ENCODE assay signal across 9 cellular contexts in genomic region chr22:21550008-21550661, GRCh38. TPM values are rescaled to one million over a fixed set of nuclear protein-coding genes. Genes with fewer than 3 reads are reported as not detected.
DNase-seq lines count a peak whose midpoint lies in the region; ATAC-seq, FAIRE-seq and TF ChIP-seq lines count a peak whose summit lies in the region.
"Not testable (repeated sequence)": the region's sequence is repeated elsewhere in the genome, so short reads cannot be mapped to it uniquely, and the experiment has no call there.
"Had no signal": no experiment of that assay in that cellular context is flagged by ENCODE, and none has a peak within 500 bp of the region (broad histone marks: within the 10 kb centered on the region; RNA-seq: fewer than 3 reads in every experiment).

No MANE protein-coding gene starts in this region.

- H2AFZ ChIP-seq in K562 (ENCODE audit: low read depth, low read length); HepG2 (ENCODE audit: low read length): not testable (repeated sequence)

- not testable (repeated sequence) for DNase-seq in CD8-positive, alpha-beta T cell; K562 (ENCODE audit: extremely low read depth in 1 of 4, low spot score in 3 of 4); HepG2 (ENCODE audit: low spot score)

- WGBS in K562 (ENCODE audit: insufficient coverage, low coverage, missing lambda C conversion rate), result no CpG with 5 or more reads among the region's 60 CpGs
- no CpG with 5 or more reads among the region's 60 CpGs for WGBS in HepG2 (ENCODE audit: low lambda C conversion rate)

- H3K4me2 ChIP-seq in K562 (ENCODE audit: insufficient read depth, low read length); HepG2 (ENCODE audit: low read depth, low read length): not testable (repeated sequence)

- TF ChIP-seq CTCF in CD8-positive, alpha-beta T cell (IDR thresholded peaks at IDR 0.05); K562 (IDR thresholded peaks at IDR 0.05 in 2 of 3, conservative IDR thresholded peaks at IDR 0.05 in 1 of 3; ENCODE audit: insufficient read depth in 2 of 3, low read depth in 1 of 3, low read length in 3 of 3); HepG2 (CRISPR knock-in tag; IDR thresholded peaks at IDR 0.05): not testable (repeated sequence)

- not testable (repeated sequence) for H3K79me2 ChIP-seq in K562 (ENCODE audit: control insufficient read depth, insufficient read depth, low read length); HepG2 (ENCODE audit: insufficient read depth, low read length)

- H3K27ac Mint-ChIP-seq in CD8-positive, alpha-beta T cell; stimulated activated memory B cell treated with anti-CD40 and anti-IgM and Interleukin-4, amounts not matched to agents 10 μg/mL and 1 μg/mL and 100 μg/mL, for 72 hours: not testable (repeated sequence)

- FAIRE-seq in K562 (lab: Jason Lieb, UNC); HepG2 (lab: Jason Lieb, UNC): not testable (repeated sequence)

- BruUV-seq in K562 (replicated peaks; lab: Mats Ljungman, UMichigan); HepG2 (replicated peaks; lab: Mats Ljungman, UMichigan): not testable (repeated sequence)

- POLR2A ChIA-PET in CD8-positive, alpha-beta T cell (lab: Charles Lee); K562 (lab: Yijun Ruan, JAX); HepG2 (lab: Yijun Ruan, JAX): not testable (repeated sequence)

- not testable (repeated sequence) for H3K4me1 ChIP-seq in CD8-positive, alpha-beta T cell (ENCODE audit: insufficient read depth, low read length); K562 (replicated peaks in 1 of 2; ENCODE audit: control insufficient read depth in 2 of 2, insufficient read depth in 2 of 2, low read length in 2 of 2); HepG2 (ENCODE audit: insufficient read depth, low read length)

- not testable (repeated sequence) for H3K9me3 Mint-ChIP-seq in CD8-positive, alpha-beta T cell; stimulated activated memory B cell treated with anti-CD40 and anti-IgM and Interleukin-4, amounts not matched to agents 10 μg/mL and 1 μg/mL and 100 μg/mL, for 72 hours

- intact Hi-C loops in CD8-positive, alpha-beta T cell (cut with DNase I, micrococcal nuclease); K562 (cut with micrococcal nuclease); HepG2 (cut with micrococcal nuclease; ENCODE audit: unreplicated experiment): not testable (repeated sequence)

- CTCF ChIA-PET in CD8-positive, alpha-beta T cell (lab: Charles Lee); K562 (lab: Yijun Ruan, JAX; ENCODE audit: low intra/inter-chr PET ratio); HepG2 (lab: Yijun Ruan, JAX; ENCODE audit: low intra/inter-chr PET ratio, low total read pairs): not testable (repeated sequence)

- H3K9me1 ChIP-seq in K562 (ENCODE audit: control insufficient read depth, insufficient read depth, low read length), result not testable (repeated sequence)

- H3K27ac ChIP-seq in CD8-positive, alpha-beta T cell (ENCODE audit: low read depth, low read length); K562 (ENCODE audit: extremely low read depth, low read depth, low read length); HepG2 (ENCODE audit: extremely low read length, insufficient read depth, low read length): not testable (repeated sequence)

- not testable (repeated sequence) for H3K9ac ChIP-seq in K562 (ENCODE audit: insufficient read depth in 1 of 2, low read depth in 2 of 2, low read length in 2 of 2); HepG2 (ENCODE audit: insufficient read depth, low read depth, low read length)

- in situ Hi-C loops in K562 (cut with MboI); HepG2 (cut with HindIII; ENCODE audit: extremely low pct_ligation_motif_present, low pct_unique_long_range_greater_than_20kb): not testable (repeated sequence)

- TF ChIP-seq POLR2A in K562 (conservative IDR thresholded peaks at IDR 0.05); HepG2 (IDR thresholded peaks at IDR 0.05; ENCODE audit: insufficient read depth in 1 of 2, low read depth in 2 of 2, low read length in 2 of 2): not testable (repeated sequence)

- TF ChIP-seq EP300 in K562 (IDR thresholded peaks at IDR 0.05; ENCODE audit: low read length); HepG2 (IDR thresholded peaks at IDR 0.05; ENCODE audit: low read depth in 2 of 2, low read length in 2 of 2); HepG2 (CRISPR knock-in tag; IDR thresholded peaks at IDR 0.05; ENCODE audit: borderline replicate concordance): not testable (repeated sequence)

- H3K4me1 Mint-ChIP-seq in CD8-positive, alpha-beta T cell (ENCODE audit: low read depth); stimulated activated memory B cell treated with anti-CD40 and anti-IgM and Interleukin-4, amounts not matched to agents 10 μg/mL and 1 μg/mL and 100 μg/mL, for 72 hours: not testable (repeated sequence)

- not testable (repeated sequence) for H3K9me3 ChIP-seq in CD8-positive, alpha-beta T cell (ENCODE audit: low read length); K562 (replicated peaks; ENCODE audit: control insufficient read depth, insufficient read depth, low read depth, low read length); HepG2 (ENCODE audit: low read length)

- TF ChIP-seq RAD21 in K562 (CRISPR knock-in tag; conservative IDR thresholded peaks at IDR 0.05 in 1 of 2, IDR thresholded peaks at IDR 0.05 in 1 of 2); HepG2 (CRISPR knock-in tag; IDR thresholded peaks at IDR 0.05): not testable (repeated sequence)

- ATAC-seq in CD8-positive, alpha-beta T cell, result peak; percentile 72
- peak; percentile 83 for ATAC-seq in GM19397 (IDR thresholded peaks at IDR 0.05; ENCODE audit: unreplicated experiment)
- peak; percentile 62 for ATAC-seq in GM21786 (IDR thresholded peaks at IDR 0.05; ENCODE audit: unreplicated experiment)
- peak; percentile 76 for ATAC-seq in HG03097 (IDR thresholded peaks at IDR 0.05; ENCODE audit: low FRiP score, unreplicated experiment)
- ATAC-seq in SK-N-SH treated with all-trans-retinoic acid at 6 μM for 48 hours, result peak; percentile 75
- peak; percentile 89 for ATAC-seq in K562
- ATAC-seq in HepG2, result peak; percentile 91
- ATAC-seq in stimulated activated memory B cell treated with anti-CD40 and anti-IgM and Interleukin-4, amounts not matched to agents 10 μg/mL and 1 μg/mL and 100 μg/mL, for 72 hours, result peak; percentile 93

- H3K4me3 Mint-ChIP-seq in CD8-positive, alpha-beta T cell; stimulated activated memory B cell treated with anti-CD40 and anti-IgM and Interleukin-4, amounts not matched to agents 10 μg/mL and 1 μg/mL and 100 μg/mL, for 72 hours: not testable (repeated sequence)

- not testable (repeated sequence) for H3K4me3 ChIP-seq in CD8-positive, alpha-beta T cell (ENCODE audit: low read depth, low read length); K562; HepG2 (replicated peaks in 1 of 3; ENCODE audit: insufficient read depth in 1 of 3, low read depth in 2 of 3, low read length in 3 of 3)

- H3K36me3 ChIP-seq in CD8-positive, alpha-beta T cell (ENCODE audit: insufficient read depth, low read length); K562 (ENCODE audit: control insufficient read depth, insufficient read depth, low read length); HepG2 (replicated peaks in 1 of 2; ENCODE audit: control insufficient read depth in 1 of 2, insufficient read depth in 2 of 2, low read length in 2 of 2): not testable (repeated sequence)

- H3K36me3 Mint-ChIP-seq in CD8-positive, alpha-beta T cell; stimulated activated memory B cell treated with anti-CD40 and anti-IgM and Interleukin-4, amounts not matched to agents 10 μg/mL and 1 μg/mL and 100 μg/mL, for 72 hours: not testable (repeated sequence)

- not testable (repeated sequence) for H3K27me3 ChIP-seq in CD8-positive, alpha-beta T cell (ENCODE audit: insufficient read depth, low read length); K562 (ENCODE audit: control insufficient read depth in 2 of 2, insufficient read depth in 2 of 2, low read length in 2 of 2); HepG2 (ENCODE audit: control insufficient read depth in 1 of 2, insufficient read depth in 2 of 2, low read length in 2 of 2)

- H4K20me1 ChIP-seq in K562 (replicated peaks; ENCODE audit: control insufficient read depth, insufficient read depth, low read length); HepG2 (ENCODE audit: insufficient read depth, low read length): not testable (repeated sequence)

- H3K27me3 Mint-ChIP-seq in CD8-positive, alpha-beta T cell (ENCODE audit: low read depth); stimulated activated memory B cell treated with anti-CD40 and anti-IgM and Interleukin-4, amounts not matched to agents 10 μg/mL and 1 μg/mL and 100 μg/mL, for 72 hours: not testable (repeated sequence)

RNA-seq across cellular contexts. Expression of gene RIMBP3C, which starts 1.1 kb away (rescaled TPM):
- total RNA-seq in CD8-positive, alpha-beta T cell, result not detected
- total RNA-seq in K562 (2011; cell fraction: chromatin; rRNA removed; ENCODE audit: low replicate concordance), result 0.79 and 1.6 TPM in 2 replicates
- 2.1 and 2.3 TPM in 2 replicates for total RNA-seq in K562 (2011; cell fraction: nucleolus; rRNA removed)
- 1.0 TPM in 1 of 2 replicates, not detected in the other for total RNA-seq in K562 (2011; cell fraction: nucleoplasm; rRNA removed)
- total RNA-seq in K562 (2014; rRNA removed) (0.65 and 0.77 TPM in 2 replicates), K562 (2014; rRNA removed; fragmentation: Illumina TruSeq; extraction: Trizol) (0.06 and 0.15 TPM in 2 replicates), K562 (2015; rRNA removed; fragmentation: Illumina TruSeq; extraction: Trizol) (0.25 and 0.34 TPM in 2 replicates), K562 (2021) (0.89 and 0.98 TPM in 2 replicates), HepG2 (2016; rRNA removed; fragmentation: Illumina TruSeq; extraction: Trizol) (0.11 and 0.15 TPM in 2 replicates)
- polyA plus RNA-seq in K562 (2011; rRNA removed) (0.13 and 0.19 TPM in 2 replicates), K562 (2014; fragmentation: Illumina TruSeq; extraction: Trizol) (0.09 and 0.26 TPM in 2 replicates), K562 (2014; fragmentation: Nextera tagmentation; extraction: Ambion mirVana) (not detected), K562 (2014; rRNA removed) (0.17 TPM in 1 of 2 replicates, not detected in the other), HepG2 (2011; rRNA removed) (not detected in 2 replicates)
- polyA plus RNA-seq in K562 (2011; cell fraction: cytosol; rRNA removed), result 0.06 TPM in 1 of 2 replicates, not detected in the other
- polyA plus RNA-seq in K562 (2011; cell fraction: nucleus; rRNA removed), result 0.16 and 0.41 TPM in 2 replicates
- polyA plus RNA-seq in K562 (2012), result 0.75 and 0.85 TPM in 2 replicates
- 0.60 and 0.90 TPM in 2 replicates for polyA minus RNA-seq in K562 (2011; rRNA and poly(A)+ RNA removed)
- 1.2 and 2.5 TPM in 2 replicates for polyA minus RNA-seq in K562 (2011; cell fraction: cytosol; rRNA and poly(A)+ RNA removed)
- polyA minus RNA-seq in K562 (2011; cell fraction: nucleus; rRNA and poly(A)+ RNA removed), result 2.3 and 4.4 TPM in 2 replicates
- not detected in 2 replicates for total RNA-seq in HepG2 (2016; cell fraction: cytosol; rRNA removed; fragmentation: Illumina TruSeq; extraction: Trizol; ENCODE audit: low read depth)
- 0.13 and 0.16 TPM in 2 replicates for total RNA-seq in HepG2 (2016; cell fraction: insoluble cytoplasmic fraction; rRNA removed; fragmentation: Illumina TruSeq; extraction: Trizol)
- total RNA-seq in HepG2 (2016; cell fraction: membrane; rRNA removed; fragmentation: Illumina TruSeq; extraction: Trizol), result 0.03 TPM in 1 of 2 replicates, not detected in the other
- total RNA-seq in HepG2 (2016; cell fraction: nucleus; rRNA removed; fragmentation: Illumina TruSeq; extraction: Trizol), result 0.22 TPM in 1 of 2 replicates, not detected in the other
- 0.01 TPM in 2 replicates for polyA plus RNA-seq in HepG2 (2011; cell fraction: cytosol; rRNA removed)
- polyA plus RNA-seq in HepG2 (2011; cell fraction: nucleus; rRNA removed), result 0.03 TPM in 1 of 2 replicates, not detected in the other
- 0.03 TPM in 2 replicates for polyA plus RNA-seq in HepG2 (2012)
- polyA plus RNA-seq in HepG2 (2016; cell fraction: cytosol; fragmentation: Illumina TruSeq; extraction: Trizol; ENCODE audit: low read depth), result not detected in 2 replicates
- polyA plus RNA-seq in HepG2 (2016; cell fraction: insoluble cytoplasmic fraction; fragmentation: Illumina TruSeq; extraction: Trizol; ENCODE audit: low read depth), result 0.04 and 0.11 TPM in 2 replicates
- polyA plus RNA-seq in HepG2 (2016; cell fraction: membrane; fragmentation: Illumina TruSeq; extraction: Trizol; ENCODE audit: low read depth), result 0.05 TPM in 1 of 2 replicates, not detected in the other
- polyA plus RNA-seq in HepG2 (2016; cell fraction: nucleus; fragmentation: Illumina TruSeq; extraction: Trizol; ENCODE audit: insufficient read depth, low read depth), result not detected in 2 replicates
- 0.02 and 0.49 TPM in 2 replicates for polyA minus RNA-seq in HepG2 (2011; rRNA and poly(A)+ RNA removed; ENCODE audit: low replicate concordance)
- polyA minus RNA-seq in HepG2 (2011; cell fraction: cytosol; rRNA and poly(A)+ RNA removed), result not detected in 2 replicates
- polyA minus RNA-seq in HepG2 (2011; cell fraction: nucleus; rRNA and poly(A)+ RNA removed), result not detected in 2 replicates
- total RNA-seq: H1 had no signal

RNA-seq across cellular contexts. Expression of gene UBE2L3, which starts 17.4 kb away (rescaled TPM):
- total RNA-seq in CD8-positive, alpha-beta T cell, result 10 to 100 TPM; 20.7 to 22.4 TPM
- 76.2 and 94.2 TPM in 2 replicates for total RNA-seq in K562 (2011; cell fraction: chromatin; rRNA removed; ENCODE audit: low replicate concordance)
- total RNA-seq in K562 (2011; cell fraction: nucleolus; rRNA removed), result 66.2 and 75.7 TPM in 2 replicates
- 78.4 and 92.8 TPM in 2 replicates for total RNA-seq in K562 (2011; cell fraction: nucleoplasm; rRNA removed)
- 215 and 275 TPM in 2 replicates for total RNA-seq in K562 (2014; rRNA removed)
- 285 and 298 TPM in 2 replicates for total RNA-seq in K562 (2014; rRNA removed; fragmentation: Illumina TruSeq; extraction: Trizol)
- total RNA-seq in K562 (2015; rRNA removed; fragmentation: Illumina TruSeq; extraction: Trizol), result 335 and 354 TPM in 2 replicates
- 240 TPM in 2 replicates for total RNA-seq in K562 (2021)
- polyA plus RNA-seq in K562 (2011; rRNA removed), result 206 and 218 TPM in 2 replicates
- polyA plus RNA-seq in K562 (2011; cell fraction: cytosol; rRNA removed), result 145 and 195 TPM in 2 replicates
- polyA plus RNA-seq in K562 (2011; cell fraction: nucleus; rRNA removed), result 56.6 and 72.9 TPM in 2 replicates
- 253 and 378 TPM in 2 replicates for polyA plus RNA-seq in K562 (2012)
- 493 and 580 TPM in 2 replicates for polyA plus RNA-seq in K562 (2014; fragmentation: Illumina TruSeq; extraction: Trizol)
- polyA plus RNA-seq in K562 (2014; fragmentation: Nextera tagmentation; extraction: Ambion mirVana), result 100 to 1,000 TPM; 575 to 625 TPM
- polyA plus RNA-seq in K562 (2014; rRNA removed), result 266 and 269 TPM in 2 replicates
- polyA minus RNA-seq in K562 (2011; rRNA and poly(A)+ RNA removed), result 172 and 189 TPM in 2 replicates
- polyA minus RNA-seq in K562 (2011; cell fraction: cytosol; rRNA and poly(A)+ RNA removed), result 89.8 and 112 TPM in 2 replicates
- 25.2 and 45.9 TPM in 2 replicates for polyA minus RNA-seq in K562 (2011; cell fraction: nucleus; rRNA and poly(A)+ RNA removed)
- 58.1 and 74.0 TPM in 2 replicates for total RNA-seq in HepG2 (2016; rRNA removed; fragmentation: Illumina TruSeq; extraction: Trizol)
- total RNA-seq in HepG2 (2016; cell fraction: cytosol; rRNA removed; fragmentation: Illumina TruSeq; extraction: Trizol; ENCODE audit: low read depth), result 18.9 and 21.0 TPM in 2 replicates
- total RNA-seq in HepG2 (2016; cell fraction: insoluble cytoplasmic fraction; rRNA removed; fragmentation: Illumina TruSeq; extraction: Trizol), result 54.7 and 71.2 TPM in 2 replicates
- total RNA-seq in HepG2 (2016; cell fraction: membrane; rRNA removed; fragmentation: Illumina TruSeq; extraction: Trizol), result 28.3 and 30.3 TPM in 2 replicates
- 19.5 and 20.6 TPM in 2 replicates for total RNA-seq in HepG2 (2016; cell fraction: nucleus; rRNA removed; fragmentation: Illumina TruSeq; extraction: Trizol)
- 28.4 and 30.2 TPM in 2 replicates for polyA plus RNA-seq in HepG2 (2011; rRNA removed)
- polyA plus RNA-seq in HepG2 (2011; cell fraction: cytosol; rRNA removed), result 23.5 and 29.7 TPM in 2 replicates
- polyA plus RNA-seq in HepG2 (2011; cell fraction: nucleus; rRNA removed), result 6.3 and 8.9 TPM in 2 replicates
- 34.6 and 41.4 TPM in 2 replicates for polyA plus RNA-seq in HepG2 (2012)
- 22.0 and 22.8 TPM in 2 replicates for polyA plus RNA-seq in HepG2 (2016; cell fraction: cytosol; fragmentation: Illumina TruSeq; extraction: Trizol; ENCODE audit: low read depth)
- polyA plus RNA-seq in HepG2 (2016; cell fraction: insoluble cytoplasmic fraction; fragmentation: Illumina TruSeq; extraction: Trizol; ENCODE audit: low read depth), result 108 and 112 TPM in 2 replicates
- polyA plus RNA-seq in HepG2 (2016; cell fraction: membrane; fragmentation: Illumina TruSeq; extraction: Trizol; ENCODE audit: low read depth), result 30.8 and 30.9 TPM in 2 replicates
- 38.8 and 39.3 TPM in 2 replicates for polyA plus RNA-seq in HepG2 (2016; cell fraction: nucleus; fragmentation: Illumina TruSeq; extraction: Trizol; ENCODE audit: insufficient read depth, low read depth)
- polyA minus RNA-seq in HepG2 (2011; rRNA and poly(A)+ RNA removed; ENCODE audit: low replicate concordance), result 22.7 and 33.2 TPM in 2 replicates
- polyA minus RNA-seq in HepG2 (2011; cell fraction: cytosol; rRNA and poly(A)+ RNA removed), result 16.1 and 16.5 TPM in 2 replicates
- 8.5 and 11.7 TPM in 2 replicates for polyA minus RNA-seq in HepG2 (2011; cell fraction: nucleus; rRNA and poly(A)+ RNA removed)
